Comparison of ENCODE assay signal across 1 cellular context in genomic region chr5:178417391-178417811, GRCh38.
TF ChIP-seq lines count a peak whose summit lies in the region.

No MANE protein-coding gene starts in this region.

TF ChIP-seq in K562, 482 proteins besides CTCF, POLR2A, EP300 and RAD21 (continued from another document and continues in another):
- TF ChIP-seq TSHZ1 (CRISPR knock-in tag; IDR thresholded peaks at IDR 0.05) = no peak
- TF ChIP-seq EP400 (IDR thresholded peaks at IDR 0.05) = no peak
- no peak for TF ChIP-seq HOMEZ (CRISPR knock-in tag; IDR thresholded peaks at IDR 0.05)
- TF ChIP-seq PTRF (tag; IDR thresholded peaks at IDR 0.05) = no peak
- peak; percentile 63; the same call in 1 of the 2 replicates for TF ChIP-seq ZNF175 (CRISPR knock-in tag; IDR thresholded peaks at IDR 0.05; ENCODE audit: low read depth)
- TF ChIP-seq TCF7 (IDR thresholded peaks at IDR 0.05; ENCODE audit: borderline replicate concordance) = no peak
- no peak for TF ChIP-seq ATF7 (IDR thresholded peaks at IDR 0.05)
- no peak for TF ChIP-seq SLC30A9 (CRISPR knock-in tag; IDR thresholded peaks at IDR 0.05)
- no peak for TF ChIP-seq NELFE (IDR thresholded peaks at IDR 0.05; ENCODE audit: insufficient read depth, insufficient read length)
- TF ChIP-seq NR2C1 (IDR thresholded peaks at IDR 0.05) = no peak
- no peak for TF ChIP-seq NR2C1 (tag; IDR thresholded peaks at IDR 0.05)
- TF ChIP-seq BRCA1 (IDR thresholded peaks at IDR 0.05) = no peak
- no peak for TF ChIP-seq BRCA1 (CRISPR knock-in tag; IDR thresholded peaks at IDR 0.05)
- no peak for TF ChIP-seq ZNF23 (CRISPR knock-in tag; IDR thresholded peaks at IDR 0.05)
- TF ChIP-seq HNRNPH1 (optimal IDR thresholded peaks at IDR 0.05; ENCODE audit: low read depth, low read length) = no peak
- TF ChIP-seq ZNF444 (CRISPR knock-in tag; IDR thresholded peaks at IDR 0.05) = peak; percentile 92
- TF ChIP-seq ZNF699 (CRISPR knock-in tag; IDR thresholded peaks at IDR 0.05; ENCODE audit: insufficient replicate concordance) = no peak
- no peak for TF ChIP-seq SNIP1 (IDR thresholded peaks at IDR 0.05; ENCODE audit: low read depth)
- no peak for TF ChIP-seq XRCC4 (IDR thresholded peaks at IDR 0.05; ENCODE audit: extremely low read depth, insufficient read depth, insufficient read length)
- no peak for TF ChIP-seq ZNF408 (CRISPR knock-in tag; IDR thresholded peaks at IDR 0.05; ENCODE audit: low read depth)
- no peak for TF ChIP-seq IFI16 (CRISPR knock-in tag; IDR thresholded peaks at IDR 0.05)
- TF ChIP-seq RBM22 (IDR thresholded peaks at IDR 0.05; ENCODE audit: low read depth, low read length, poor library complexity, severe bottlenecking) = no peak
- peak; percentile 86 for TF ChIP-seq TCF3 (CRISPR knock-in tag; IDR thresholded peaks at IDR 0.05)
- no peak for TF ChIP-seq TAF15 (IDR thresholded peaks at IDR 0.05; ENCODE audit: low read depth, low read length)
- peak; percentile 78 for TF ChIP-seq ZNF644 (tag; IDR thresholded peaks at IDR 0.05; ENCODE audit: low read depth)
- no peak for TF ChIP-seq PHB2 (IDR thresholded peaks at IDR 0.05; ENCODE audit: low read depth)
- TF ChIP-seq CTBP1 (IDR thresholded peaks at IDR 0.05; ENCODE audit: borderline replicate concordance) = peak; percentile 58; the same call in 1 of the 2 replicates
- no peak for TF ChIP-seq SRSF7 (optimal IDR thresholded peaks at IDR 0.05; ENCODE audit: low read depth, low read length)
- no peak for TF ChIP-seq NFE2L1 (tag; IDR thresholded peaks at IDR 0.05; ENCODE audit: borderline replicate concordance, low read depth)
- TF ChIP-seq ARHGAP35 (IDR thresholded peaks at IDR 0.05; ENCODE audit: partially characterized antibody) = no peak
- no peak for TF ChIP-seq CEBPZ (IDR thresholded peaks at IDR 0.05; ENCODE audit: borderline replicate concordance, low read depth, low read length)
- TF ChIP-seq, protein P1, sequence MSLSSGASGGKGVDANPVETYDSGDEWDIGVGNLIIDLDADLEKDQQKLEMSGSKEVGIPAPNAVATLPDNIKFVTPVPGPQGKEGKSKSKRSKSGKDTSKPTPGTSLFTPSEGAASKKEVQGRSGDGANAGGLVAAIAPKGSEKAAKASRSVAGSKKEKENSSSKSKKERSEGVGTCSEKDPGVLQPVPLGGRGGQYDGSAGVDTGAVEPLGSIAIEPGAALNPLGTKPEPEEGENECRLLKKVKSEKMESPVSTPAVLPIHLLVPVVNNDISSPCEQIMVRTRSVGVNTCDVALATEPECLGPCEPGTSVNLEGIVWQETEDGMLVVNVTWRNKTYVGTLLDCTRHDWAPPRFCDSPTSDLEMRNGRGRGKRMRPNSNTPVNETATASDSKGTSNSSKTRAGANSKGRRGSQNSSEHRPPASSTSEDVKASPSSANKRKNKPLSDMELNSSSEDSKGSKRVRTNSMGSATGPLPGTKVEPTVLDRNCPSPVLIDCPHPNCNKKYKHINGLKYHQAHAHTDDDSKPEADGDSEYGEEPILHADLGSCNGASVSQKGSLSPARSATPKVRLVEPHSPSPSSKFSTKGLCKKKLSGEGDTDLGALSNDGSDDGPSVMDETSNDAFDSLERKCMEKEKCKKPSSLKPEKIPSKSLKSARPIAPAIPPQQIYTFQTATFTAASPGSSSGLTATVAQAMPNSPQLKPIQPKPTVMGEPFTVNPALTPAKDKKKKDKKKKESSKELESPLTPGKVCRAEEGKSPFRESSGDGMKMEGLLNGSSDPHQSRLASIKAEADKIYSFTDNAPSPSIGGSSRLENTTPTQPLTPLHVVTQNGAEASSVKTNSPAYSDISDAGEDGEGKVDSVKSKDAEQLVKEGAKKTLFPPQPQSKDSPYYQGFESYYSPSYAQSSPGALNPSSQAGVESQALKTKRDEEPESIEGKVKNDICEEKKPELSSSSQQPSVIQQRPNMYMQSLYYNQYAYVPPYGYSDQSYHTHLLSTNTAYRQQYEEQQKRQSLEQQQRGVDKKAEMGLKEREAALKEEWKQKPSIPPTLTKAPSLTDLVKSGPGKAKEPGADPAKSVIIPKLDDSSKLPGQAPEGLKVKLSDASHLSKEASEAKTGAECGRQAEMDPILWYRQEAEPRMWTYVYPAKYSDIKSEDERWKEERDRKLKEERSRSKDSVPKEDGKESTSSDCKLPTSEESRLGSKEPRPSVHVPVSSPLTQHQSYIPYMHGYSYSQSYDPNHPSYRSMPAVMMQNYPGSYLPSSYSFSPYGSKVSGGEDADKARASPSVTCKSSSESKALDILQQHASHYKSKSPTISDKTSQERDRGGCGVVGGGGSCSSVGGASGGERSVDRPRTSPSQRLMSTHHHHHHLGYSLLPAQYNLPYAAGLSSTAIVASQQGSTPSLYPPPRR (CRISPR knock-in tag; IDR thresholded peaks at IDR 0.05; ENCODE audit: borderline replicate concordance) = no peak
- TF ChIP-seq, protein P2, sequence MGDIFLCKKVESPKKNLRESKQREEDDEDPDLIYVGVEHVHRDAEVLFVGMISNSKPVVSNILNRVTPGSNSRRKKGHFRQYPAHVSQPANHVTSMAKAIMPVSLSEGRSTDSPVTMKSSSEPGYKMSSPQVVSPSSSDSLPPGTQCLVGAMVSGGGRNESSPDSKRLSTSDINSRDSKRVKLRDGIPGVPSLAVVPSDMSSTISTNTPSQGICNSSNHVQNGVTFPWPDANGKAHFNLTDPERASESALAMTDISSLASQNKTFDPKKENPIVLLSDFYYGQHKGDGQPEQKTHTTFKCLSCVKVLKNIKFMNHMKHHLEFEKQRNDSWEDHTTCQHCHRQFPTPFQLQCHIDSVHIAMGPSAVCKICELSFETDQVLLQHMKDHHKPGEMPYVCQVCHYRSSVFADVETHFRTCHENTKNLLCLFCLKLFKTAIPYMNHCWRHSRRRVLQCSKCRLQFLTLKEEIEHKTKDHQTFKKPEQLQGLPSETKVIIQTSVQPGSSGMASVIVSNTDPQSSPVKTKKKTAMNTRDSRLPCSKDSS (IDR thresholded peaks at IDR 0.05; ENCODE audit: low read depth, partially characterized antibody) = no peak
- TF ChIP-seq USF1 (CRISPR knock-in tag; IDR thresholded peaks at IDR 0.05) = no peak
- no peak for TF ChIP-seq ERF (CRISPR knock-in tag; IDR thresholded peaks at IDR 0.05)
- no peak for TF ChIP-seq RBBP5 (IDR thresholded peaks at IDR 0.05; ENCODE audit: borderline replicate concordance, insufficient read depth, low read length, poor library complexity, severe bottlenecking)
- TF ChIP-seq TBP (optimal IDR thresholded peaks at IDR 0.05; ENCODE audit: low read depth, low read length) = no peak
- TF ChIP-seq, protein P3, sequence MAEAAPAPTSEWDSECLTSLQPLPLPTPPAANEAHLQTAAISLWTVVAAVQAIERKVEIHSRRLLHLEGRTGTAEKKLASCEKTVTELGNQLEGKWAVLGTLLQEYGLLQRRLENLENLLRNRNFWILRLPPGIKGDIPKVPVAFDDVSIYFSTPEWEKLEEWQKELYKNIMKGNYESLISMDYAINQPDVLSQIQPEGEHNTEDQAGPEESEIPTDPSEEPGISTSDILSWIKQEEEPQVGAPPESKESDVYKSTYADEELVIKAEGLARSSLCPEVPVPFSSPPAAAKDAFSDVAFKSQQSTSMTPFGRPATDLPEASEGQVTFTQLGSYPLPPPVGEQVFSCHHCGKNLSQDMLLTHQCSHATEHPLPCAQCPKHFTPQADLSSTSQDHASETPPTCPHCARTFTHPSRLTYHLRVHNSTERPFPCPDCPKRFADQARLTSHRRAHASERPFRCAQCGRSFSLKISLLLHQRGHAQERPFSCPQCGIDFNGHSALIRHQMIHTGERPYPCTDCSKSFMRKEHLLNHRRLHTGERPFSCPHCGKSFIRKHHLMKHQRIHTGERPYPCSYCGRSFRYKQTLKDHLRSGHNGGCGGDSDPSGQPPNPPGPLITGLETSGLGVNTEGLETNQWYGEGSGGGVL (CRISPR knock-in tag; IDR thresholded peaks at IDR 0.05) = no peak
- no peak for TF ChIP-seq PRDM10 (IDR thresholded peaks at IDR 0.05; ENCODE audit: partially characterized antibody)
- TF ChIP-seq TRIM28 (IDR thresholded peaks at IDR 0.05) = no peak
- no peak for TF ChIP-seq NFYB (IDR thresholded peaks at IDR 0.05; ENCODE audit: extremely low read depth, insufficient read length)
